Comparison of ENCODE assay signal across 1 cellular context in genomic region chr2:171523339-171523931, GRCh38.
TF ChIP-seq lines count a peak whose summit lies in the region.

No MANE protein-coding gene starts in this region.

TF ChIP-seq in GM12878, 131 proteins besides CTCF, POLR2A, EP300 and RAD21 (continued from another document):
- TF ChIP-seq ZNF687 (IDR thresholded peaks at IDR 0.05) (no peak), EED (IDR thresholded peaks at IDR 0.05; ENCODE audit: low read depth) (0 out of 2 replicates have a peak, but pooled peaks have one; percentile 10), SPI1 (IDR thresholded peaks at IDR 0.05; ENCODE audit: borderline replicate concordance, insufficient read depth, low read depth, low read length) (peak; percentile 43; the same call in 1 of the 2 replicates), YBX1 (IDR thresholded peaks at IDR 0.05) (no peak), RFX5 (IDR thresholded peaks at IDR 0.05; ENCODE audit: low read depth, low read length) (no peak), DPF2 (IDR thresholded peaks at IDR 0.05) (peak; percentile 32; the same call in 1 of the 2 replicates), PAX8 (IDR thresholded peaks at IDR 0.05) (no peak), CHD2 (IDR thresholded peaks at IDR 0.05; ENCODE audit: borderline replicate concordance, low read depth, low read length) (peak; percentile 47; the same call in 1 of the 2 replicates), PBX3 (IDR thresholded peaks at IDR 0.05; ENCODE audit: insufficient replicate concordance, low read depth, low read length) (no peak), IKZF1 (conservative IDR thresholded peaks at IDR 0.05) (peak; percentile 53), MEF2A (IDR thresholded peaks at IDR 0.05; ENCODE audit: insufficient read depth, low read depth, low read length) (no peak)
